In genomic region chr3:191775451-191776233, GRCh38 we compare ENCODE assay signal across 14 cellular contexts.
DNase-seq lines count a peak whose midpoint lies in the region; ATAC-seq and TF ChIP-seq lines count a peak whose summit lies in the region.
"Had no signal": no experiment of that assay in that cellular context is flagged by ENCODE, and none has a peak within 500 bp of the region (broad histone marks: within the 10 kb centered on the region; RNA-seq: fewer than 3 reads in every experiment).

No MANE protein-coding gene starts in this region.

- CTCF ChIA-PET in PC-9 (lab: Charles Lee), result interaction anchor here (0.7 kb wide), 1 partner anchor 114 kb away, joined by 3 read pairs; no protein-coding TSS in a partner anchor
- CTCF ChIA-PET in CD4-positive, alpha-beta T cell (lab: Charles Lee), result no interaction called here

- H2AFZ ChIP-seq in PC-9, result peak overlapping the region; percentile 25; the same call in 1 of the 2 replicates

- POLR2A ChIA-PET in PC-9 (lab: Charles Lee; ENCODE audit: unreplicated experiment), result no interaction called here
- POLR2A ChIA-PET in CD4-positive, alpha-beta T cell (lab: Charles Lee), result no interaction called here

- H3K27ac ChIP-seq in PC-9, result peak overlapping the region; percentile 71
- no peak overlapping the region for H3K27ac ChIP-seq in CD4-positive, alpha-beta T cell (ENCODE audit: low read depth, low read length)
- H3K27ac ChIP-seq: BLaER1 treated with 17β-estradiol and CSF1 and Interleukin-3, amounts not matched to agents 10 nM and 100 nM had no signal

- H3K27me3 ChIP-seq in PC-9 (ENCODE audit: insufficient read depth, low read depth), result no peaks in the 10 kb centered on the region
- no peaks in the 10 kb centered on the region for H3K27me3 ChIP-seq in CD4-positive, alpha-beta T cell (ENCODE audit: control insufficient read depth, insufficient read depth, low read length)
- H3K27me3 ChIP-seq: BLaER1 treated with 17β-estradiol and CSF1 and Interleukin-3, amounts not matched to agents 10 nM and 100 nM had no signal

- ATAC-seq in HG03457 (IDR thresholded peaks at IDR 0.05; ENCODE audit: unreplicated experiment) (no peak), HG02678 (IDR thresholded peaks at IDR 0.05; ENCODE audit: unreplicated experiment) (no peak)
- ATAC-seq in CD4-positive, alpha-beta T cell (ENCODE audit: poor library complexity), result no peak

- H3K27me3 Mint-ChIP-seq in CD4-positive, alpha-beta T cell, result no peaks in the 10 kb centered on the region
- H3K27me3 Mint-ChIP-seq: activated CD4-positive, alpha-beta memory T cell treated with anti-CD3 and anti-CD28 coated beads for 36 hours had no signal

- peaks cover 12% of the 10 kb centered on the region for H3F3A ChIP-seq in PC-9 (ENCODE audit: insufficient read depth, low read depth)

- H3K79me2 ChIP-seq in PC-9 (ENCODE audit: low read depth), result no peaks in the 10 kb centered on the region

- no peak overlapping the region for H3K27ac Mint-ChIP-seq in CD4-positive, alpha-beta T cell
- H3K27ac Mint-ChIP-seq: activated CD4-positive, alpha-beta memory T cell treated with anti-CD3 and anti-CD28 coated beads for 36 hours; activated T-helper 2 cell treated with anti-CD3 and anti-CD28 coated beads, Interferon-gamma antibody, Interleukin-2, Interleukin-4, amounts not matched to agents 10 μg/mL and 5 μg/mL and 100 μg/mL, durations not matched to agents 14 hours and 24 hours and 36 hours had no signal

- H3K4me3 Mint-ChIP-seq in CD4-positive, alpha-beta T cell, result no peak overlapping the region
- H3K4me3 Mint-ChIP-seq: activated CD4-positive, alpha-beta memory T cell treated with anti-CD3 and anti-CD28 coated beads for 36 hours had no signal

- peaks cover 17% of the 10 kb centered on the region for H3K9me3 Mint-ChIP-seq in CD4-positive, alpha-beta T cell

- no peaks in the 10 kb centered on the region for H3K36me3 Mint-ChIP-seq in CD4-positive, alpha-beta T cell (ENCODE audit: low read depth)
- H3K36me3 Mint-ChIP-seq: activated CD4-positive, alpha-beta memory T cell treated with anti-CD3 and anti-CD28 coated beads for 36 hours had no signal

- peaks cover 22% of the 10 kb centered on the region; the same call in 1 of the 2 replicates for H3K9me3 ChIP-seq in PC-9 (ENCODE audit: insufficient read depth, low read depth)
- H3K9me3 ChIP-seq in CD4-positive, alpha-beta T cell (ENCODE audit: control insufficient read depth, low read length), result no peaks in the 10 kb centered on the region

- H3K36me3 ChIP-seq in PC-9 (ENCODE audit: low read depth), result no peaks in the 10 kb centered on the region
- H3K36me3 ChIP-seq: BLaER1 treated with 17β-estradiol and CSF1 and Interleukin-3, amounts not matched to agents 10 nM and 100 nM had no signal

- TF ChIP-seq CTCF in PC-9 (conservative IDR thresholded peaks at IDR 0.05), result no peak
- TF ChIP-seq CTCF in CD4-positive, alpha-beta T cell (IDR thresholded peaks at IDR 0.05), result no peak

- H3K9me2 ChIP-seq in PC-9 (ENCODE audit: insufficient read depth), result no peaks in the 10 kb centered on the region; the same call in 1 of the 2 replicates

- no TSS peak for BruUV-seq in PC-9 (replicated peaks; lab: Mats Ljungman, UMichigan)

- peaks cover 25% of the 10 kb centered on the region for H3K4me1 ChIP-seq in PC-9 (replicated peaks; ENCODE audit: insufficient read depth)
- H3K4me1 ChIP-seq: BLaER1 treated with 17β-estradiol and CSF1 and Interleukin-3, amounts not matched to agents 10 nM and 100 nM had no signal

- H3K4me1 Mint-ChIP-seq in CD4-positive, alpha-beta T cell (ENCODE audit: low read depth), result no peaks in the 10 kb centered on the region

- peak; percentile 2 for DNase-seq in GM03348 (ENCODE audit: low spot score)
- peak in 1 of 2 experiments; percentile 70 for DNase-seq in PC-9
- DNase-seq in fibroblast of peridontal ligament (ENCODE audit: extremely low read depth), result peak; percentile 1
- DNase-seq in renal cortical epithelial cell (ENCODE audit: low read depth), result peak; percentile 61
- no peak for DNase-seq in DMS79 treated with DMSO at 0.1 percent for 48 hours (lab: John Stamatoyannopoulos, UW)
- DNase-seq in CD4-positive, alpha-beta T cell, result no peak
- DNase-seq: activated CD4-positive, alpha-beta memory T cell treated with anti-CD3 and anti-CD28 coated beads for 36 hours; amygdala; dermis blood vessel endothelial cell; SHP77 treated with DMSO at 0.1 percent for 48 hours had no signal

- no peaks in the 10 kb centered on the region for H4K20me1 ChIP-seq in PC-9 (ENCODE audit: insufficient read depth)
- H4K20me1 ChIP-seq: BLaER1 treated with 17β-estradiol and CSF1 and Interleukin-3, amounts not matched to agents 10 nM and 100 nM had no signal

- H3K4me2 ChIP-seq in PC-9, result peak overlapping the region; percentile 20
- H3K4me2 ChIP-seq: BLaER1 treated with 17β-estradiol and CSF1 and Interleukin-3, amounts not matched to agents 10 nM and 100 nM had no signal

- no peak overlapping the region for H3K4me3 ChIP-seq in PC-9
- H3K4me3 ChIP-seq: BLaER1 treated with 17β-estradiol and CSF1 and Interleukin-3, amounts not matched to agents 10 nM and 100 nM had no signal

- intact Hi-C loops in PC-9 (cut with micrococcal nuclease; ENCODE audit: unreplicated experiment), result no loop called here
- intact Hi-C loops in CD4-positive, alpha-beta T cell (cut with DNase I, micrococcal nuclease), result no loop called here

Comparison
In these comparisons a context has a peak if more than half of its experiments do, and no peak if none do; other contexts are left out.
1. DNase-seq: peak in GM03348 (single experiment), fibroblast of peridontal ligament (single experiment) and renal cortical epithelial cell (single experiment); none in DMS79 treated with DMSO at 0.1 percent for 48 hours (single experiment) and CD4-positive, alpha-beta T cell (0 of 10).